ENCODE assay signal across 16 cellular contexts in the genomic region with DNA sequence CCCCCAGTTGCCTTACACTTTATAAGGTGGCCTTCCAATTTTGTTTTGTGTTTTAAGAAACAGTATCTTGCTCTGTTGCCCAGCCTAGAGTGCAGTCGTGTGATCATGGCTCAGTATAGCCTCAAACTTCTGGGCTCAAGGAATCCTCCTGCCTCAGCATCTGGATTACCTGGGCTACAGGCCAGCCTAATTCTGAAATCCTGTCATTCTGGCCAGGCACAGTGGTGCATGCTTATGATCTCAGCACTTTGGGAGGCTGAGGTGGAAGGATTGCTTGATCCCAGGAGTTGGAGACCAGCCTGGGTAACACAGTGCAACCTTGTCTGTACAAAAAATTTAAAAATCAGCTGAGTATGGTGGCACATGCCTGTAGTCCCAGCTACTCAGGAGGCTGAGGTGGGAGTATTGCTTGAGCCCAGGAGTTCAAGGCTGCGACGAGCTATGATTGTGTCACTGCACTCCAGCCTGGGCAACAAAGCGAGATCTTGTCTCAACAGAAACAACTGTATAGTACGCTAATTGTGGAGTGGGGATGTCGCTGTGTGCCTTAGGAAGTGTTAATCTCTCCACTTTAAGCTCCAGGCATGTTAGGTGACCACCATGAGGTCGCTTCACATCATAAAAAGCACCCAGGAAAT. TPM values are rescaled to one million over a fixed set of nuclear protein-coding genes. Genes with fewer than 3 reads are reported as not detected.
A peak's percentile ranks its signal among the peaks of the same experiment; 100 is the strongest.
DNase-seq lines count a peak whose midpoint lies in the region; ATAC-seq and TF ChIP-seq lines count a peak whose summit lies in the region.
"Had no signal": no experiment of that assay in that cellular context is flagged by ENCODE, and none has a peak within 500 bp of the region (broad histone marks: within the 10 kb centered on the region; RNA-seq: fewer than 3 reads in every experiment).

No MANE protein-coding gene starts in this region.

- H3K9me3 Mint-ChIP-seq in neural crest cell, result peaks cover 7% of the 10 kb centered on the region
- H3K9me3 Mint-ChIP-seq: CD4-positive, alpha-beta T cell had no signal

- no peak for DNase-seq in colonic mucosa
- no peak for DNase-seq in right lobe of liver
- no peak for DNase-seq in neural crest cell (ENCODE audit: low read depth, low spot score)
- DNase-seq in breast epithelium (ENCODE audit: low spot score in 2 of 2), result no peak
- no peak for DNase-seq in EL
- DNase-seq: BE2C; CD4-positive, alpha-beta T cell; DMS79 treated with DMSO at 0.1 percent for 48 hours; GDM1; NCI-H187 treated with DMSO at 0.1 percent for 48 hours; NCI-H446 treated with DMSO at 0.1 percent for 48 hours had no signal

- 87% methylated on average over 5 of the region's 7 CpGs for WGBS in right lobe of liver (ENCODE audit: insufficient coverage, low coverage, low lambda C conversion rate, missing lambda C conversion rate)

- H3K4me3 ChIP-seq in colonic mucosa, result no peak overlapping the region
- no peak overlapping the region for H3K4me3 ChIP-seq in right lobe of liver
- H3K4me3 ChIP-seq in breast epithelium, result no peak overlapping the region
- H3K4me3 ChIP-seq: GM12878, GM23338, SJCRH30 had no signal

- TF ChIP-seq POLR2A in right lobe of liver (IDR thresholded peaks at IDR 0.05), result no peak
- TF ChIP-seq POLR2A in breast epithelium (IDR thresholded peaks at IDR 0.05), result no peak

- H3K9me3 ChIP-seq in colonic mucosa (no peaks in the 10 kb centered on the region), right lobe of liver (no peaks in the 10 kb centered on the region), breast epithelium (no peaks in the 10 kb centered on the region)
- H3K9me3 ChIP-seq: BE2C, SJCRH30 had no signal

- H3K4me3 Mint-ChIP-seq in neural crest cell, result no peak overlapping the region
- H3K4me3 Mint-ChIP-seq: CD4-positive, alpha-beta T cell; GM23338 had no signal

- no peaks in the 10 kb centered on the region for H3K27me3 Mint-ChIP-seq in neural crest cell (ENCODE audit: low read depth)

- H3K4me1 ChIP-seq in colonic mucosa (no peaks in the 10 kb centered on the region), right lobe of liver (peaks cover 0 to 29% (median 13%) of the 10 kb centered on the region in 4 donors), breast epithelium (no peaks in the 10 kb centered on the region)
- H3K4me1 ChIP-seq: BE2C, SJCRH30 had no signal

- peak; percentile 1 to 53 (median 43) for ATAC-seq in right lobe of liver
- no peak for ATAC-seq in HG03432 (IDR thresholded peaks at IDR 0.05; ENCODE audit: unreplicated experiment)
- no peak for ATAC-seq in GM21526 (IDR thresholded peaks at IDR 0.05; ENCODE audit: low FRiP score, unreplicated experiment)
- ATAC-seq: GM12878 had no signal

- intact Hi-C loops in colonic mucosa (cut with DNase I), result no loop called here
- intact Hi-C loops in right lobe of liver (cut with DNase I), result no loop called here
- intact Hi-C loops in breast epithelium (cut with DNase I; ENCODE audit: low total_unique reads), result no loop called here

- H3K9ac ChIP-seq in colonic mucosa (ENCODE audit: low read depth in 2 of 2, low read length in 2 of 2), result peak overlapping the region in 1 of 2 donors; percentile 49

- H3K27ac ChIP-seq in colonic mucosa (peak overlapping the region; percentile 87), right lobe of liver (peak overlapping the region; percentile 75 to 92 (median 92)), breast epithelium (no peak overlapping the region)
- H3K27ac ChIP-seq: SJCRH30 had no signal

- H3K4me1 Mint-ChIP-seq in neural crest cell, result no peaks in the 10 kb centered on the region

- H3K36me3 Mint-ChIP-seq in neural crest cell (ENCODE audit: low read depth), result peaks cover 26% of the 10 kb centered on the region

- no peak for TF ChIP-seq CTCF in colonic mucosa (IDR thresholded peaks at IDR 0.05)
- no peak for TF ChIP-seq CTCF in right lobe of liver (IDR thresholded peaks at IDR 0.05)
- no peak for TF ChIP-seq CTCF in neural crest cell (conservative IDR thresholded peaks at IDR 0.05)
- no peak for TF ChIP-seq CTCF in breast epithelium (IDR thresholded peaks at IDR 0.05)

- H3K36me3 ChIP-seq in colonic mucosa (no peaks in the 10 kb centered on the region), right lobe of liver (no peaks in the 10 kb centered on the region), breast epithelium (no peaks in the 10 kb centered on the region)
- H3K36me3 ChIP-seq: BE2C, SJCRH30 had no signal

- H3K27me3 ChIP-seq in colonic mucosa, result no peaks in the 10 kb centered on the region
- no peaks in the 10 kb centered on the region for H3K27me3 ChIP-seq in right lobe of liver
- no peaks in the 10 kb centered on the region for H3K27me3 ChIP-seq in breast epithelium

- H3K27ac Mint-ChIP-seq in neural crest cell (ENCODE audit: unreplicated experiment), result peak overlapping the region; percentile 27
- H3K27ac Mint-ChIP-seq: CD4-positive, alpha-beta T cell; GM23338 had no signal

RNA-seq across cellular contexts. Expression of gene RBM33, which starts 24.7 kb away (rescaled TPM):
- 10 to 100 TPM; 56.9 to 60.2 TPM for total RNA-seq in colonic mucosa
- 10 to 100 TPM; 24.9 to 55.1 (median 32.0) TPM for total RNA-seq in right lobe of liver
- total RNA-seq in neural crest cell, result 73.2 and 74.6 TPM in 2 replicates
- 10 to 100 TPM; 34.9 to 58.8 (median 46.5) TPM for total RNA-seq in breast epithelium

Comparison
In these comparisons a context has a peak if more than half of its experiments do, and no peak if none do; other contexts are left out.
1. H3K27ac ChIP-seq: peak in colonic mucosa (single experiment) and right lobe of liver (3 of 3); none in breast epithelium (0 of 2).
2. ATAC-seq: peak in right lobe of liver (4 of 4); none in HG03432 (single experiment) and GM21526 (single experiment).